ENCODE assay signal across 12 cellular contexts in genomic region chr17:35917519-35918213, GRCh38. TPM values are rescaled to one million over a fixed set of nuclear protein-coding genes. Genes with fewer than 3 reads are reported as not detected.
"Had no signal": no experiment of that assay in that cellular context is flagged by ENCODE, and none has a peak within 500 bp of the region (broad histone marks: within the 10 kb centered on the region; RNA-seq: fewer than 3 reads in every experiment).

No MANE protein-coding gene starts in this region.

- H3K4me1 ChIP-seq: HAP-1 had no signal

- H3K9me3 ChIP-seq: HAP-1 had no signal

- H3K4me3 ChIP-seq: GM23248, GM23338, HAP-1 had no signal

- DNase-seq: GM23248, GOT3, H7, H9, HCEC 1CT, HFFc6 had no signal

- H3K9ac ChIP-seq: GM23248 had no signal

- H3K4me2 ChIP-seq: GM23338 had no signal

- ATAC-seq: GM23338, HCT116 had no signal

- H2AFZ ChIP-seq: GM23248, GM23338 had no signal

- H3K27ac ChIP-seq: GM23248 had no signal

- FAIRE-seq: H1, H54 had no signal

RNA-seq across cellular contexts. Expression of gene RDM1, which starts 12.9 kb away (rescaled TPM):
- total RNA-seq: GM23248 had no signal
- polyA plus RNA-seq: GM23248 had no signal

RNA-seq across cellular contexts. Expression of gene LYZL6, which starts 25.8 kb away (rescaled TPM):
- total RNA-seq: GM23248, GM23338, H1, H4, H7, H9, HFFc6 had no signal
- polyA plus RNA-seq: GM23248, GM23338, H1 had no signal

RNA-seq across cellular contexts. Expression of gene CCL5, which starts 37.5 kb away (rescaled TPM):
- total RNA-seq: GM23248, GM23338, H1, H4, H7, H9 had no signal
- polyA plus RNA-seq: GM23248, GM23338, H1 had no signal

RNA-seq across cellular contexts. Expression of gene HEATR9, which starts 49.0 kb away (rescaled TPM):
- total RNA-seq: GM23248, GM23338, H1, H4, H7, H9, HFFc6 had no signal
- polyA plus RNA-seq: GM23248, GM23338, H1 had no signal
